ENCODE assay signal across 1 cellular context in the genomic region with DNA sequence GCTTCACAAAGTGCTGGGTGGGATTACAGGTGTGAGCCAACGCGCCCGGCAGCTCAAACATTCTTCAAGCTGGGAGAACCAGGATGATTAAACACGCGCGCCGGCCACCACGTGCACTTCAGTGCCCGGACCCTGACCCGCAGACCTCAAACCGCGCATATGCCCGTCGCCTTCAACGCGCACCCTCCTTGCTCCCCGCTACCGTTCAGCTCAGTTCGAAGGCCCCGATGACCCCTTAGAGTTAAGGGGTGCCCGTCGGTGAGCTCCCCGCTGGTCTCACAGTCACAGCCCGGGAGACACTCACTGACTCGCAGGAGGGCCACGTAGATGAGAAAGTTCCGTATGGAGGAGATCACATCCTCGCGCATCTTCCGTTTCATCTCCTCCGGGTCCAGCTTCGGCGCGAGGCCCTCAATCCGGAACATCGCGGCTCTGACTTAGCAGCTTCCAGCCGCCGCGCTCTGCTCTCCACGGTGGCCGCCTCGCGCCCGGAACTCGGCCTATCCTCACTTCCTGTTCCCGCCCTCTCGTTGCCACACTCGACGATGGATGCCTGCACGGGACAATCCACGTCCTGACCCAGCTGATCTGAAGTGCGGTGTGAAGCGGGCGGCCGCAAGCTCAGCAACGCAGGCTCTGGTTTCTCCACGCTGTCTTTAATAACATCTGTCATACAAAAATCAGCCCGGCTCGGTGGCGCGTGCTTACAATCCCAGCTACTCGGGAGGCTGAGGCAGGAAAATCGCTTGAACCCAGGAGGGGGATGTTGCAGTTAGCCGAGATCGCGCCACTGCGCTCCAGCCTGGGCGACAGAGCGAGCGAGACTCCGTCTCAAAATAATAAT.
A peak's percentile ranks its signal among the peaks of the same experiment; 100 is the strongest.
TF ChIP-seq lines count a peak whose summit lies in the region.

A gene (minus strand): TSS at position 490 of the 844 bp plus-strand sequence. CDS start 65 bp downstream, at position 425.

TF ChIP-seq in HepG2, 621 proteins besides CTCF, POLR2A, EP300 and RAD21 (continued from another document and continues in another):
- TF ChIP-seq ZNF629 (CRISPR knock-in tag; conservative IDR thresholded peaks at IDR 0.05) (peak; percentile 58), NFE2 (CRISPR knock-in tag; IDR thresholded peaks at IDR 0.05) (no peak), ELF3 (CRISPR knock-in tag; IDR thresholded peaks at IDR 0.05) (peak; percentile 86), SRSF1 (optimal IDR thresholded peaks at IDR 0.05; ENCODE audit: low read depth, low read length) (peak; percentile 94), HNRNPLL (IDR thresholded peaks at IDR 0.05; ENCODE audit: low read depth, low read length, poor library complexity, severe bottlenecking) (peak; percentile 51), MXD4 (CRISPR knock-in tag; IDR thresholded peaks at IDR 0.05) (peak; percentile 95), ZNF775 (CRISPR knock-in tag; IDR thresholded peaks at IDR 0.05; ENCODE audit: borderline replicate concordance) (peak; percentile 55; the same call in 1 of the 2 replicates), ZFP36 (IDR thresholded peaks at IDR 0.05; ENCODE audit: borderline replicate concordance, low read depth, low read length, partially characterized antibody) (no peak), KDM4B (CRISPR knock-in tag; IDR thresholded peaks at IDR 0.05) (peak; percentile 89; the same call in 1 of the 2 replicates), ZNF468 (CRISPR knock-in tag; IDR thresholded peaks at IDR 0.05) (no peak), KLF15 (CRISPR knock-in tag; IDR thresholded peaks at IDR 0.05; ENCODE audit: borderline replicate concordance) (peak; percentile 81; the same call in 1 of the 2 replicates), THYN1 (CRISPR knock-in tag; IDR thresholded peaks at IDR 0.05; ENCODE audit: borderline replicate concordance, low read depth) (no peak), MEF2D (CRISPR knock-in tag; IDR thresholded peaks at IDR 0.05) (peak; percentile 88), STAT5B (CRISPR knock-in tag; IDR thresholded peaks at IDR 0.05) (no peak), ZNF253 (CRISPR knock-in tag; IDR thresholded peaks at IDR 0.05; ENCODE audit: borderline replicate concordance) (peak; percentile 42; the same call in 1 of the 2 replicates), ZNF251 (CRISPR knock-in tag; IDR thresholded peaks at IDR 0.05) (no peak), ZMYM3 (CRISPR knock-in tag; IDR thresholded peaks at IDR 0.05) (peak; percentile 74), NR1H2 (CRISPR knock-in tag; IDR thresholded peaks at IDR 0.05; ENCODE audit: borderline replicate concordance, low read depth) (no peak), ZNF572 (CRISPR knock-in tag; IDR thresholded peaks at IDR 0.05) (no peak; the same call in none of the 2 replicates), SP140L (CRISPR knock-in tag; IDR thresholded peaks at IDR 0.05; ENCODE audit: borderline replicate concordance) (no peak; the same call in 1 of the 2 replicates), TOE1 (CRISPR knock-in tag; IDR thresholded peaks at IDR 0.05) (peak; percentile 80; the same call in 1 of the 2 replicates), ZBTB8A (CRISPR knock-in tag; IDR thresholded peaks at IDR 0.05; ENCODE audit: borderline replicate concordance, low read depth) (no peak; the same call in 1 of the 2 replicates), ZNF510 (CRISPR knock-in tag; IDR thresholded peaks at IDR 0.05; ENCODE audit: low read depth) (no peak), BHLHE40 (IDR thresholded peaks at IDR 0.05; ENCODE audit: low read length) (peak; percentile 54; the same call in 1 of the 2 replicates), SMARCE1 (IDR thresholded peaks at IDR 0.05; ENCODE audit: borderline replicate concordance) (no peak), NR2F6 (IDR thresholded peaks at IDR 0.05) (no peak), NR2F6 (CRISPR knock-in tag; IDR thresholded peaks at IDR 0.05) (peak; percentile 74), TGIF2 (CRISPR knock-in tag; IDR thresholded peaks at IDR 0.05) (0 out of 2 replicates have a peak, but pooled peaks have one; percentile 86), HHEX (CRISPR knock-in tag; IDR thresholded peaks at IDR 0.05) (no peak), EEA1 (CRISPR knock-in tag; IDR thresholded peaks at IDR 0.05; ENCODE audit: borderline replicate concordance) (peak; percentile 82; the same call in 1 of the 2 replicates), HOXD1 (CRISPR knock-in tag; IDR thresholded peaks at IDR 0.05) (peak; percentile 82; the same call in 1 of the 2 replicates), ZNF782 (CRISPR knock-in tag; IDR thresholded peaks at IDR 0.05; ENCODE audit: borderline replicate concordance) (peak; percentile 86; the same call in 1 of the 2 replicates), ZBTB7A (CRISPR knock-in tag; IDR thresholded peaks at IDR 0.05) (no peak), ZNF749 (CRISPR knock-in tag; IDR thresholded peaks at IDR 0.05; ENCODE audit: borderline replicate concordance) (peak; percentile 75; the same call in 1 of the 2 replicates), XBP1 (CRISPR knock-in tag; IDR thresholded peaks at IDR 0.05) (no peak), MZF1 (CRISPR knock-in tag; IDR thresholded peaks at IDR 0.05; ENCODE audit: borderline replicate concordance) (0 out of 2 replicates have a peak, but pooled peaks have one; percentile 86), ZNF556 (CRISPR knock-in tag; IDR thresholded peaks at IDR 0.05; ENCODE audit: borderline replicate concordance) (no peak; the same call in 1 of the 2 replicates), PHF21A (CRISPR knock-in tag; IDR thresholded peaks at IDR 0.05) (peak; percentile 73; the same call in 1 of the 2 replicates), ZNF264 (CRISPR knock-in tag; IDR thresholded peaks at IDR 0.05) (peak; percentile 93), PAWR (CRISPR knock-in tag; IDR thresholded peaks at IDR 0.05; ENCODE audit: borderline replicate concordance) (no peak)
- TF ChIP-seq, protein P1, sequence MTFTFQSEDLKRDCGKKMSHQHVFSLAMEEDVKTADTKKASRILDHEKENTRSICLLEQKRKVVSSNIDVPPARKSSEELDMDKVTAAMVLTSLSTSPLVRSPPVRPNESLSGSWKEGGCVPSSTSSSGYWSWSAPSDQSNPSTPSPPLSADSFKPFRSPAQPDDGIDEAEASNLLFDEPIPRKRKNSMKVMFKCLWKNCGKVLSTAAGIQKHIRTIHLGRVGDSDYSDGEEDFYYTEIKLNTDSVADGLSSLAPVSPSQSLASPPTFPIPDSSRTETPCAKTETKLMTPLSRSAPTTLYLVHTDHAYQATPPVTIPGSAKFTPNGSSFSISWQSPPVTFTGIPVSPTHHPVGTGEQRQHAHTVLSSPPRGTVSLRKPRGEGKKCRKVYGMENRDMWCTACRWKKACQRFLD (CRISPR knock-in tag; IDR thresholded peaks at IDR 0.05; ENCODE audit: borderline replicate concordance): peak; percentile 97
- TF ChIP-seq, protein P2, sequence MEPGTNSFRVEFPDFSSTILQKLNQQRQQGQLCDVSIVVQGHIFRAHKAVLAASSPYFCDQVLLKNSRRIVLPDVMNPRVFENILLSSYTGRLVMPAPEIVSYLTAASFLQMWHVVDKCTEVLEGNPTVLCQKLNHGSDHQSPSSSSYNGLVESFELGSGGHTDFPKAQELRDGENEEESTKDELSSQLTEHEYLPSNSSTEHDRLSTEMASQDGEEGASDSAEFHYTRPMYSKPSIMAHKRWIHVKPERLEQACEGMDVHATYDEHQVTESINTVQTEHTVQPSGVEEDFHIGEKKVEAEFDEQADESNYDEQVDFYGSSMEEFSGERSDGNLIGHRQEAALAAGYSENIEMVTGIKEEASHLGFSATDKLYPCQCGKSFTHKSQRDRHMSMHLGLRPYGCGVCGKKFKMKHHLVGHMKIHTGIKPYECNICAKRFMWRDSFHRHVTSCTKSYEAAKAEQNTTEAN (CRISPR knock-in tag; conservative IDR thresholded peaks at IDR 0.05): peak; percentile 90
- TF ChIP-seq, protein P3, sequence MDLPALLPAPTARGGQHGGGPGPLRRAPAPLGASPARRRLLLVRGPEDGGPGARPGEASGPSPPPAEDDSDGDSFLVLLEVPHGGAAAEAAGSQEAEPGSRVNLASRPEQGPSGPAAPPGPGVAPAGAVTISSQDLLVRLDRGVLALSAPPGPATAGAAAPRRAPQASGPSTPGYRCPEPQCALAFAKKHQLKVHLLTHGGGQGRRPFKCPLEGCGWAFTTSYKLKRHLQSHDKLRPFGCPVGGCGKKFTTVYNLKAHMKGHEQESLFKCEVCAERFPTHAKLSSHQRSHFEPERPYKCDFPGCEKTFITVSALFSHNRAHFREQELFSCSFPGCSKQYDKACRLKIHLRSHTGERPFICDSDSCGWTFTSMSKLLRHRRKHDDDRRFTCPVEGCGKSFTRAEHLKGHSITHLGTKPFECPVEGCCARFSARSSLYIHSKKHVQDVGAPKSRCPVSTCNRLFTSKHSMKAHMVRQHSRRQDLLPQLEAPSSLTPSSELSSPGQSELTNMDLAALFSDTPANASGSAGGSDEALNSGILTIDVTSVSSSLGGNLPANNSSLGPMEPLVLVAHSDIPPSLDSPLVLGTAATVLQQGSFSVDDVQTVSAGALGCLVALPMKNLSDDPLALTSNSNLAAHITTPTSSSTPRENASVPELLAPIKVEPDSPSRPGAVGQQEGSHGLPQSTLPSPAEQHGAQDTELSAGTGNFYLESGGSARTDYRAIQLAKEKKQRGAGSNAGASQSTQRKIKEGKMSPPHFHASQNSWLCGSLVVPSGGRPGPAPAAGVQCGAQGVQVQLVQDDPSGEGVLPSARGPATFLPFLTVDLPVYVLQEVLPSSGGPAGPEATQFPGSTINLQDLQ (CRISPR knock-in tag; IDR thresholded peaks at IDR 0.05): no peak
- TF ChIP-seq, protein P4, sequence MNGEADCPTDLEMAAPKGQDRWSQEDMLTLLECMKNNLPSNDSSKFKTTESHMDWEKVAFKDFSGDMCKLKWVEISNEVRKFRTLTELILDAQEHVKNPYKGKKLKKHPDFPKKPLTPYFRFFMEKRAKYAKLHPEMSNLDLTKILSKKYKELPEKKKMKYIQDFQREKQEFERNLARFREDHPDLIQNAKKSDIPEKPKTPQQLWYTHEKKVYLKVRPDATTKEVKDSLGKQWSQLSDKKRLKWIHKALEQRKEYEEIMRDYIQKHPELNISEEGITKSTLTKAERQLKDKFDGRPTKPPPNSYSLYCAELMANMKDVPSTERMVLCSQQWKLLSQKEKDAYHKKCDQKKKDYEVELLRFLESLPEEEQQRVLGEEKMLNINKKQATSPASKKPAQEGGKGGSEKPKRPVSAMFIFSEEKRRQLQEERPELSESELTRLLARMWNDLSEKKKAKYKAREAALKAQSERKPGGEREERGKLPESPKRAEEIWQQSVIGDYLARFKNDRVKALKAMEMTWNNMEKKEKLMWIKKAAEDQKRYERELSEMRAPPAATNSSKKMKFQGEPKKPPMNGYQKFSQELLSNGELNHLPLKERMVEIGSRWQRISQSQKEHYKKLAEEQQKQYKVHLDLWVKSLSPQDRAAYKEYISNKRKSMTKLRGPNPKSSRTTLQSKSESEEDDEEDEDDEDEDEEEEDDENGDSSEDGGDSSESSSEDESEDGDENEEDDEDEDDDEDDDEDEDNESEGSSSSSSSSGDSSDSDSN (CRISPR knock-in tag; IDR thresholded peaks at IDR 0.05): peak; percentile 87
- TF ChIP-seq, protein P5, sequence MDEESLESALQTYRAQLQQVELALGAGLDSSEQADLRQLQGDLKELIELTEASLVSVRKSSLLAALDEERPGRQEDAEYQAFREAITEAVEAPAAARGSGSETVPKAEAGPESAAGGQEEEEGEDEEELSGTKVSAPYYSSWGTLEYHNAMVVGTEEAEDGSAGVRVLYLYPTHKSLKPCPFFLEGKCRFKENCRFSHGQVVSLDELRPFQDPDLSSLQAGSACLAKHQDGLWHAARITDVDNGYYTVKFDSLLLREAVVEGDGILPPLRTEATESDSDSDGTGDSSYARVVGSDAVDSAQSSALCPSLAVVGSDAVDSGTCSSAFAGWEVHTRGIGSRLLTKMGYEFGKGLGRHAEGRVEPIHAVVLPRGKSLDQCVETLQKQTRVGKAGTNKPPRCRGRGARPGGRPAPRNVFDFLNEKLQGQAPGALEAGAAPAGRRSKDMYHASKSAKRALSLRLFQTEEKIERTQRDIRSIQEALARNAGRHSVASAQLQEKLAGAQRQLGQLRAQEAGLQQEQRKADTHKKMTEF (CRISPR knock-in tag; IDR thresholded peaks at IDR 0.05): peak; percentile 87
- TF ChIP-seq, protein P6, sequence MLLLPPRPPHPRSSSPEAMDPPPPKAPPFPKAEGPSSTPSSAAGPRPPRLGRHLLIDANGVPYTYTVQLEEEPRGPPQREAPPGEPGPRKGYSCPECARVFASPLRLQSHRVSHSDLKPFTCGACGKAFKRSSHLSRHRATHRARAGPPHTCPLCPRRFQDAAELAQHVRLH (CRISPR knock-in tag; IDR thresholded peaks at IDR 0.05; ENCODE audit: borderline replicate concordance, low read depth): peak; percentile 96
- TF ChIP-seq, protein P7, sequence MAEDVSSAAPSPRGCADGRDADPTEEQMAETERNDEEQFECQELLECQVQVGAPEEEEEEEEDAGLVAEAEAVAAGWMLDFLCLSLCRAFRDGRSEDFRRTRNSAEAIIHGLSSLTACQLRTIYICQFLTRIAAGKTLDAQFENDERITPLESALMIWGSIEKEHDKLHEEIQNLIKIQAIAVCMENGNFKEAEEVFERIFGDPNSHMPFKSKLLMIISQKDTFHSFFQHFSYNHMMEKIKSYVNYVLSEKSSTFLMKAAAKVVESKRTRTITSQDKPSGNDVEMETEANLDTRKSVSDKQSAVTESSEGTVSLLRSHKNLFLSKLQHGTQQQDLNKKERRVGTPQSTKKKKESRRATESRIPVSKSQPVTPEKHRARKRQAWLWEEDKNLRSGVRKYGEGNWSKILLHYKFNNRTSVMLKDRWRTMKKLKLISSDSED (CRISPR knock-in tag; IDR thresholded peaks at IDR 0.05): no peak
- TF ChIP-seq, protein P8, sequence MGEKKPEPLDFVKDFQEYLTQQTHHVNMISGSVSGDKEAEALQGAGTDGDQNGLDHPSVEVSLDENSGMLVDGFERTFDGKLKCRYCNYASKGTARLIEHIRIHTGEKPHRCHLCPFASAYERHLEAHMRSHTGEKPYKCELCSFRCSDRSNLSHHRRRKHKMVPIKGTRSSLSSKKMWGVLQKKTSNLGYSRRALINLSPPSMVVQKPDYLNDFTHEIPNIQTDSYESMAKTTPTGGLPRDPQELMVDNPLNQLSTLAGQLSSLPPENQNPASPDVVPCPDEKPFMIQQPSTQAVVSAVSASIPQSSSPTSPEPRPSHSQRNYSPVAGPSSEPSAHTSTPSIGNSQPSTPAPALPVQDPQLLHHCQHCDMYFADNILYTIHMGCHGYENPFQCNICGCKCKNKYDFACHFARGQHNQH (CRISPR knock-in tag; IDR thresholded peaks at IDR 0.05): peak; percentile 80; the same call in 1 of the 2 replicates
- TF ChIP-seq, protein P9, sequence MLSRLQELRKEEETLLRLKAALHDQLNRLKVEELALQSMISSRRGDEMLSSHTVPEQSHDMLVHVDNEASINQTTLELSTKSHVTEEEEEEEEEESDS (CRISPR knock-in tag; IDR thresholded peaks at IDR 0.05; ENCODE audit: borderline replicate concordance): peak; percentile 36; the same call in 1 of the 2 replicates
- TF ChIP-seq, protein P10, sequence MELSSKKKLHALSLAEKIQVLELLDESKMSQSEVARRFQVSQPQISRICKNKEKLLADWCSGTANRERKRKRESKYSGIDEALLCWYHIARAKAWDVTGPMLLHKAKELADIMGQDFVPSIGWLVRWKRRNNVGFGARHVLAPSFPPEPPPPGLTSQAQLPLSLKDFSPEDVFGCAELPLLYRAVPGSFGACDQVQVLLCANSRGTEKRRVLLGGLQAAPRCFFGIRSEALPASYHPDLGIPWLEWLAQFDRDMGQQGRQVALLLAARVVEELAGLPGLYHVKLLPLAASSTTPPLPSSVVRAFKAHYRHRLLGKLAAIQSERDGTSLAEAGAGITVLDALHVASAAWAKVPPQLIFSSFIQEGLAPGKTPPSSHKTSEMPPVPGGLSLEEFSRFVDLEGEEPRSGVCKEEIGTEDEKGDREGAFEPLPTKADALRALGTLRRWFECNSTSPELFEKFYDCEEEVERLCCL (CRISPR knock-in tag; IDR thresholded peaks at IDR 0.05; ENCODE audit: borderline replicate concordance): peak; percentile 91; the same call in 1 of the 2 replicates
